27 cellular contexts compared by ENCODE assay signal in the genomic region with DNA sequence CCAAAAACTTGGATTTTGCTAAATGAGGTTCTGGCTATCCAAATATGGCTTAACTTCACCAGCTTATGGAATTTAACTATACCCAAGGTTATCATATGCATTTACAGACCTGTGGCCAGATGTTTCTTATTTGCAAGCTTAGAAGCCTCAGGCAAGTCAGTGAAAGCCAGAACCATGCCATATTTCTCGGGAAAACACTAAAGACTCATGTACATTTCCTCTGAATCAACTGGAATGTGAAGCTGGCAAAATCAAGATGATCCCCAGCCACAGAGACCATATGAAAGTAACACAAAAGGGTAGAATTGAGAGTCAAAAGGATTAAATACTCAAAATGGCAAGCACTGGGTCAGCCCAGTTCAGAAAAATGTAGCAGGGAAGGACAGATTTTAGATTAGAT.
"Had no signal": no experiment of that assay in that cellular context is flagged by ENCODE, and none has a peak within 500 bp of the region (broad histone marks: within the 10 kb centered on the region; RNA-seq: fewer than 3 reads in every experiment).

No MANE protein-coding gene starts in this region.

- DNase-seq: colonic mucosa; effector CD8-positive, alpha-beta T cell; endodermal cell; glutamatergic neuron; heart right ventricle; hypothalamus; immature natural killer cell; islet precursor cell; kidney glomerular epithelial cell; left ventricle myocardium superior; lower lobe of right lung; mucosa of descending colon; naive B cell; right lobe of liver; small intestine; stimulated activated CD4-positive, alpha-beta T cell treated with anti-CD3 and anti-CD28 coated beads, Interleukin-15, amount 100 ng/mL, for 24 hours; stimulated activated CD4-positive, alpha-beta T cell treated with anti-CD3 and anti-CD28 coated beads, Interleukin-2, amount 100 ng/mL, for 48 hours; stimulated activated naive B cell treated with anti-CD40 and anti-IgM and Interleukin-4, amounts not matched to agents 10 μg/mL and 1 μg/mL and 100 μg/mL, for 72 hours; upper lobe of right lung; uterus had no signal

- H3K9me3 ChIP-seq: colonic mucosa, esophagus muscularis mucosa, gastroesophageal sphincter, heart right ventricle, lower lobe of right lung, mucosa of descending colon, neutrophil, right lobe of liver, thoracic aorta, tibial nerve, upper lobe of right lung, uterus had no signal

- H3K27ac ChIP-seq: colonic mucosa, esophagus muscularis mucosa, foreskin keratinocyte, gastroesophageal sphincter, heart right ventricle, lower lobe of right lung, neutrophil, parathyroid adenoma, right lobe of liver, thoracic aorta, tibial nerve, upper lobe of right lung, uterus had no signal

- H2AFZ ChIP-seq: parathyroid adenoma had no signal

- H3K9ac ChIP-seq: parathyroid adenoma had no signal

- H3K4me1 ChIP-seq: colonic mucosa, esophagus muscularis mucosa, foreskin keratinocyte, gastroesophageal sphincter, lower lobe of right lung, parathyroid adenoma, tibial nerve, upper lobe of right lung, uterus had no signal

- H3K36me3 ChIP-seq: colonic mucosa, esophagus muscularis mucosa, gastroesophageal sphincter, heart right ventricle, lower lobe of right lung, neutrophil, right lobe of liver, thoracic aorta, tibial nerve, upper lobe of right lung, uterus had no signal

- H3K4me3 ChIP-seq: colonic mucosa, esophagus muscularis mucosa, gastroesophageal sphincter, heart right ventricle, lower lobe of right lung, mucosa of descending colon, right lobe of liver, thoracic aorta, tibial nerve, upper lobe of right lung, uterus had no signal

- H3K27me3 ChIP-seq: colonic mucosa, esophagus muscularis mucosa, foreskin keratinocyte, gastroesophageal sphincter, heart right ventricle, neutrophil, right lobe of liver, tibial nerve, upper lobe of right lung, uterus had no signal

- H3K79me2 ChIP-seq: parathyroid adenoma had no signal
